In genomic region chr7:130935564-130936157, GRCh38 we compare ENCODE assay signal across 18 cellular contexts.
DNase-seq lines count a peak whose midpoint lies in the region; ATAC-seq and TF ChIP-seq lines count a peak whose summit lies in the region.
"Had no signal": no experiment of that assay in that cellular context is flagged by ENCODE, and none has a peak within 500 bp of the region (broad histone marks: within the 10 kb centered on the region; RNA-seq: fewer than 3 reads in every experiment).

No MANE protein-coding gene starts in this region.

- TF ChIP-seq CTCF in right atrium auricular region (IDR thresholded peaks at IDR 0.05) (no peak), uterus (IDR thresholded peaks at IDR 0.05) (no peak)

- peaks cover 90% of the 10 kb centered on the region for H3K4me1 Mint-ChIP-seq in activated CD4-positive, alpha-beta memory T cell treated with anti-CD3 and anti-CD28 coated beads for 36 hours (ENCODE audit: low read depth)
- H3K4me1 Mint-ChIP-seq: mesothelial cell of epicardium had no signal

- peak overlapping the region; percentile 3 for H3K27ac ChIP-seq in right cardiac atrium (ENCODE audit: low read length)
- H3K27ac ChIP-seq in right atrium auricular region, result peak overlapping the region in 1 of 2 donors; percentile 27
- peak overlapping the region; percentile 100 for H3K27ac ChIP-seq in epithelial cell of prostate
- H3K27ac ChIP-seq in uterus, result peak overlapping the region; percentile 28 to 50
- H3K27ac ChIP-seq: BLaER1, cardiac muscle cell, gastroesophageal sphincter, parathyroid adenoma had no signal

- no peak overlapping the region for H3K4me3 ChIP-seq in right cardiac atrium (ENCODE audit: low read length)
- no peak overlapping the region for H3K4me3 ChIP-seq in right atrium auricular region
- no peak overlapping the region for H3K4me3 ChIP-seq in uterus
- H3K4me3 ChIP-seq: BLaER1, cardiac muscle cell, gastroesophageal sphincter had no signal

- H3K4me1 ChIP-seq in right cardiac atrium (ENCODE audit: control insufficient read depth, insufficient read depth, low read length) (peaks cover 15% of the 10 kb centered on the region), right atrium auricular region (peaks cover 0 to 58% of the 10 kb centered on the region in 2 donors), uterus (peaks cover 0 to 10% of the 10 kb centered on the region in 2 donors)

- POLR2A ChIA-PET in activated CD4-positive, alpha-beta memory T cell treated with anti-CD3 and anti-CD28 coated beads for 36 hours (lab: Charles Lee), result interaction anchor here (0.6 to 7.9 kb wide), 3 partner anchors 14 to 22 kb away, joined by 3 to 200 read pairs (median 3); no protein-coding TSS in a partner anchor

- peaks cover 17% of the 10 kb centered on the region for H3K36me3 ChIP-seq in right atrium auricular region
- H3K36me3 ChIP-seq in uterus, result no peaks in the 10 kb centered on the region
- H3K36me3 ChIP-seq: cardiac muscle cell had no signal

- peaks cover 80% of the 10 kb centered on the region for H3K36me3 Mint-ChIP-seq in activated CD4-positive, alpha-beta memory T cell treated with anti-CD3 and anti-CD28 coated beads for 36 hours
- H3K36me3 Mint-ChIP-seq: mesothelial cell of epicardium had no signal

- H3K27me3 Mint-ChIP-seq in activated CD4-positive, alpha-beta memory T cell treated with anti-CD3 and anti-CD28 coated beads for 36 hours, result no peaks in the 10 kb centered on the region

- H3K27me3 ChIP-seq in right cardiac atrium (ENCODE audit: control insufficient read depth, insufficient read depth) (no peaks in the 10 kb centered on the region), right atrium auricular region (no peaks in the 10 kb centered on the region), uterus (no peaks in the 10 kb centered on the region)
- H3K27me3 ChIP-seq: BLaER1, cardiac muscle cell, gastroesophageal sphincter had no signal

- DNase-seq in right cardiac atrium (no peak), right atrium auricular region (ENCODE audit: low spot score) (no peak), epithelial cell of prostate (ENCODE audit: low read depth, low spot score) (no peak), uterus (no peak)
- DNase-seq in activated CD4-positive, alpha-beta memory T cell treated with anti-CD3 and anti-CD28 coated beads for 36 hours, result no peak
- DNase-seq in stimulated activated CD4-positive, alpha-beta T cell treated with anti-CD3 and anti-CD28 coated beads, Interleukin-1b, Interleukin-23, amount 100 ng/mL, for 48 hours, result no peak
- DNase-seq: DMS79 treated with DMSO at 0.1 percent for 48 hours; H9; NCI-H1417; stimulated activated CD4-positive, alpha-beta T cell treated with anti-CD3 and anti-CD28 coated beads, Interleukin-12 subunit alpha, Interleukin-12 subunit beta, amount 100 ng/mL, for 4 hours had no signal

- peak overlapping the region; percentile 14 for H3K4me3 Mint-ChIP-seq in activated CD4-positive, alpha-beta memory T cell treated with anti-CD3 and anti-CD28 coated beads for 36 hours
- H3K4me3 Mint-ChIP-seq: H9, mesothelial cell of epicardium had no signal

- H3K27ac Mint-ChIP-seq in activated CD4-positive, alpha-beta memory T cell treated with anti-CD3 and anti-CD28 coated beads for 36 hours, result peak overlapping the region; percentile 81
- H3K27ac Mint-ChIP-seq: mesothelial cell of epicardium had no signal

- intact Hi-C loops in right cardiac atrium (cut with DNase I), result no loop called here
- intact Hi-C loops in activated CD4-positive, alpha-beta memory T cell treated with anti-CD3 and anti-CD28 coated beads for 36 hours (cut with micrococcal nuclease), result no loop called here
- intact Hi-C loops in uterus (cut with DNase I; ENCODE audit: low total_unique reads), result no loop called here

- ATAC-seq in right cardiac atrium (peak in 1 of 2 donors; percentile 18), GM19023 (IDR thresholded peaks at IDR 0.05; ENCODE audit: unreplicated experiment) (no peak), GM21723 (IDR thresholded peaks at IDR 0.05; ENCODE audit: unreplicated experiment) (no peak)
- ATAC-seq: activated CD4-positive, CD25-positive, alpha-beta regulatory T cell treated with anti-CD3 and anti-CD28 coated beads, Interleukin-2, amount 50 U/mL, for 24 hours; gastroesophageal sphincter had no signal

- H3K9me3 Mint-ChIP-seq in activated CD4-positive, alpha-beta memory T cell treated with anti-CD3 and anti-CD28 coated beads for 36 hours, result no peaks in the 10 kb centered on the region
- H3K9me3 Mint-ChIP-seq: H9, mesothelial cell of epicardium had no signal

- 85% methylated on average over 11 of the region's 11 CpGs for WGBS in right cardiac atrium

- H3K9me3 ChIP-seq in right cardiac atrium (ENCODE audit: control insufficient read depth, low read length) (no peaks in the 10 kb centered on the region), right atrium auricular region (no peaks in the 10 kb centered on the region), uterus (no peaks in the 10 kb centered on the region)
- H3K9me3 ChIP-seq: BLaER1, gastroesophageal sphincter had no signal

- CTCF ChIA-PET in activated CD4-positive, alpha-beta memory T cell treated with anti-CD3 and anti-CD28 coated beads for 36 hours (lab: Charles Lee), result interaction anchor here (1.3 to 1.6 kb wide), 2 partner anchors 9 to 105 kb away, joined by 3 to 9 read pairs; no protein-coding TSS in a partner anchor

- no peak for TF ChIP-seq POLR2A in uterus (IDR thresholded peaks at IDR 0.05)
